In the genomic region with DNA sequence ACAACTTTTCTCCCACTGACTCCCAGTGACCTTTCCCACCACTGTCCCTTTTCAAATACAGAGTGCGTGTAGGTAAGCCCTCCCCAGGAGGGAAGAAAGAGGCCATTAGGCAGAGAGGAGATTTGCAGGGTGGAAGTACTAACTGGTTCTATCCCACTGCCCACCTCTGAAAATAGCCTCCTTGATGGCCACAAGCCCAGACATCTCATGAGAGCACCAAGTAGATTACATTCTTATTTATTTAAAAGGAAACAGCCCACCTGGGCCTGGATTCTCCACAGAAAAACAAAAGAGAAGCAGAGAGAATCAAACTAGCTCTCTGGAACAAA, we compare ENCODE assay signal across 10 cellular contexts.
A peak's percentile ranks its signal among the peaks of the same experiment; 100 is the strongest.
DNase-seq lines count a peak whose midpoint lies in the region; ATAC-seq and TF ChIP-seq lines count a peak whose summit lies in the region.
"Had no signal": no experiment of that assay in that cellular context is flagged by ENCODE, and none has a peak within 500 bp of the region (broad histone marks: within the 10 kb centered on the region; RNA-seq: fewer than 3 reads in every experiment).

No MANE protein-coding gene starts in this region.

- no peaks in the 10 kb centered on the region for H3K9me3 Mint-ChIP-seq in CD4-positive, alpha-beta memory T cell
- no peaks in the 10 kb centered on the region for H3K9me3 Mint-ChIP-seq in activated T-helper 17 cell treated with anti-CD3 and anti-CD28 coated beads, Interleukin-2, amount 50 U/mL, for 72 hours

- no peaks in the 10 kb centered on the region for H3K27me3 Mint-ChIP-seq in CD4-positive, alpha-beta memory T cell
- H3K27me3 Mint-ChIP-seq in activated T-helper 17 cell treated with anti-CD3 and anti-CD28 coated beads, Interleukin-2, amount 50 U/mL, for 72 hours = no peaks in the 10 kb centered on the region

- H3K4me3 ChIP-seq in CD4-positive, alpha-beta memory T cell (ENCODE audit: low read length in 2 of 2) = no peak overlapping the region
- no peak overlapping the region for H3K4me3 ChIP-seq in right atrium auricular region
- no peak overlapping the region for H3K4me3 ChIP-seq in sigmoid colon

- POLR2A ChIA-PET in CD4-positive, alpha-beta memory T cell (lab: Charles Lee; ENCODE audit: partially characterized antibody) = interaction anchor here (1.0 to 5.1 kb wide), 9 partner anchors 10 to 556 kb away, joined by 3 to 37 read pairs (median 6); no protein-coding TSS in a partner anchor

- WGBS in sigmoid colon, 2 donors = 0 to 56% methylated on average over 1 of the region's 1 CpG

- intact Hi-C loops in CD4-positive, alpha-beta memory T cell (cut with micrococcal nuclease) = loop anchor here (1.0 kb wide), 1 partner anchor 34 kb away; no protein-coding TSS in a partner anchor
- intact Hi-C loops in sigmoid colon (cut with DNase I) = no loop called here

- TF ChIP-seq EP300 in sigmoid colon (IDR thresholded peaks at IDR 0.05) = no peak

- no peak for ATAC-seq in activated T-helper 17 cell treated with anti-CD3 and anti-CD28 coated beads, Interleukin-2, amount 50 U/mL, for 72 hours (replicated peaks)

- no peak for TF ChIP-seq POLR2A in sigmoid colon (IDR thresholded peaks at IDR 0.05)

- H3K9me3 ChIP-seq in CD4-positive, alpha-beta memory T cell (ENCODE audit: control insufficient read depth in 1 of 2, low read length in 2 of 2) = no peaks in the 10 kb centered on the region
- H3K9me3 ChIP-seq in right atrium auricular region (no peaks in the 10 kb centered on the region), sigmoid colon (no peaks in the 10 kb centered on the region)

- no peak for DNase-seq in CD4-positive, alpha-beta memory T cell
- no peak for DNase-seq in right atrium auricular region (ENCODE audit: low spot score)
- DNase-seq in sigmoid colon = no peak
- DNase-seq in amygdala (lab: John Stamatoyannopoulos, UW) = no peak
- DNase-seq in SHP77 treated with DMSO at 0.1 percent for 48 hours (lab: John Stamatoyannopoulos, UW) = no peak
- no peak for DNase-seq in Ammon's horn (ENCODE audit: low spot score)
- no peak for DNase-seq in caudate nucleus (lab: John Stamatoyannopoulos, UW)
- DNase-seq: MM.1S; stimulated activated CD8-positive, alpha-beta memory T cell treated with anti-CD3 and anti-CD28 coated beads, Interleukin-4, amount 100 ng/mL, for 48 hours had no signal

- peak overlapping the region; percentile 90 to 99 (median 97) for H3K27ac Mint-ChIP-seq in CD4-positive, alpha-beta memory T cell
- H3K27ac Mint-ChIP-seq in activated T-helper 17 cell treated with anti-CD3 and anti-CD28 coated beads, Interleukin-2, amount 50 U/mL, for 72 hours = peak overlapping the region; percentile 80

- peak overlapping the region; percentile 54 for H3K27ac ChIP-seq in CD4-positive, alpha-beta memory T cell (ENCODE audit: low read depth, low read length)
- H3K27ac ChIP-seq in right atrium auricular region (peak overlapping the region; percentile 40 to 60), sigmoid colon (peak overlapping the region; percentile 65 to 77 (median 66)), caudate nucleus (ENCODE audit: low read depth, low read length) (no peak overlapping the region)

- peaks cover 44% of the 10 kb centered on the region for H3K4me1 ChIP-seq in CD4-positive, alpha-beta memory T cell (ENCODE audit: insufficient read depth, low read length)
- H3K4me1 ChIP-seq in right atrium auricular region = peaks cover 0 to 11% of the 10 kb centered on the region in 2 donors
- peaks cover 0 to 15% (median 8%) of the 10 kb centered on the region in 4 donors for H3K4me1 ChIP-seq in sigmoid colon

- no peaks in the 10 kb centered on the region for H3K36me3 ChIP-seq in CD4-positive, alpha-beta memory T cell (ENCODE audit: insufficient read depth, low read length)
- H3K36me3 ChIP-seq in right atrium auricular region (no peaks in the 10 kb centered on the region), sigmoid colon (no peaks in the 10 kb centered on the region)

- H3K4me3 Mint-ChIP-seq in CD4-positive, alpha-beta memory T cell = peak overlapping the region in 7 of 8 donors; percentile 51 to 86 (median 80)
- H3K4me3 Mint-ChIP-seq in activated T-helper 17 cell treated with anti-CD3 and anti-CD28 coated beads, Interleukin-2, amount 50 U/mL, for 72 hours = peak overlapping the region; percentile 63

- H3K27me3 ChIP-seq in CD4-positive, alpha-beta memory T cell (ENCODE audit: insufficient read depth, low read length) = no peaks in the 10 kb centered on the region
- H3K27me3 ChIP-seq in right atrium auricular region (no peaks in the 10 kb centered on the region), sigmoid colon (no peaks in the 10 kb centered on the region)

- peaks cover 42 to 59% (median 52%) of the 10 kb centered on the region in 4 donors for H3K4me1 Mint-ChIP-seq in CD4-positive, alpha-beta memory T cell
- H3K4me1 Mint-ChIP-seq in activated T-helper 17 cell treated with anti-CD3 and anti-CD28 coated beads, Interleukin-2, amount 50 U/mL, for 72 hours = peaks cover 36% of the 10 kb centered on the region

- CTCF ChIA-PET in CD4-positive, alpha-beta memory T cell (lab: Charles Lee; ENCODE audit: partially characterized antibody) = interaction anchor here (1.0 to 3.0 kb wide), 5 partner anchors 14 to 152 kb away, joined by 3 to 15 read pairs (median 3); no protein-coding TSS in a partner anchor

- TF ChIP-seq CTCF in right atrium auricular region (IDR thresholded peaks at IDR 0.05) = no peak
- no peak for TF ChIP-seq CTCF in sigmoid colon (IDR thresholded peaks at IDR 0.05)

- H3K36me3 Mint-ChIP-seq in CD4-positive, alpha-beta memory T cell = no peaks in the 10 kb centered on the region
- no peaks in the 10 kb centered on the region for H3K36me3 Mint-ChIP-seq in activated T-helper 17 cell treated with anti-CD3 and anti-CD28 coated beads, Interleukin-2, amount 50 U/mL, for 72 hours (ENCODE audit: low read depth)
